17 cellular contexts compared by ENCODE assay signal in genomic region chr5:175810457-175810856, GRCh38.
DNase-seq lines count a peak whose midpoint lies in the region; ATAC-seq and TF ChIP-seq lines count a peak whose summit lies in the region.
"Had no signal": no experiment of that assay in that cellular context is flagged by ENCODE, and none has a peak within 500 bp of the region (broad histone marks: within the 10 kb centered on the region; RNA-seq: fewer than 3 reads in every experiment).

No MANE protein-coding gene starts in this region.

- no TSS peak for BruUV-seq in PC-3 (replicated peaks; lab: Mats Ljungman, UMichigan)

- peaks cover 18% of the 10 kb centered on the region for H3K4me1 Mint-ChIP-seq in GM23338

- H3K4me3 ChIP-seq in PC-3 (ENCODE audit: low read length) (no peak overlapping the region), spleen (no peak overlapping the region), GM23338 (no peak overlapping the region)
- H3K4me3 ChIP-seq: BLaER1 treated with 17β-estradiol and CSF1 and Interleukin-3, amounts not matched to agents 10 nM and 100 nM; K562 had no signal

- H3K27me3 ChIP-seq in PC-3 (ENCODE audit: low read length) (no peaks in the 10 kb centered on the region), spleen (replicated peaks in 1 of 7) (peaks cover 0 to 62% (median 0%) of the 10 kb centered on the region in 7 donors), GM23338 (ENCODE audit: insufficient read depth) (no peaks in the 10 kb centered on the region)
- H3K27me3 ChIP-seq: BLaER1 treated with 17β-estradiol and CSF1 and Interleukin-3, amounts not matched to agents 10 nM and 100 nM had no signal

- H4K20me1 ChIP-seq in PC-3 (ENCODE audit: low read length) (no peaks in the 10 kb centered on the region), GM23338 (replicated peaks; ENCODE audit: insufficient read depth) (no peaks in the 10 kb centered on the region; the same call in 1 of the 2 replicates)

- H3K9me2 ChIP-seq in PC-3 (replicated peaks; ENCODE audit: low read length) (no peaks in the 10 kb centered on the region), GM23338 (ENCODE audit: insufficient read depth) (no peaks in the 10 kb centered on the region)

- in situ Hi-C loops in G401 (cut with HindIII; ENCODE audit: low sequenced_read_pairs): no loop called here

- H3K4me1 ChIP-seq in PC-3 (ENCODE audit: insufficient read depth, low read length) (peaks cover 59% of the 10 kb centered on the region), spleen (no peaks in the 10 kb centered on the region), GM23338 (ENCODE audit: insufficient read depth) (peaks cover 2% of the 10 kb centered on the region; the same call in 1 of the 2 replicates)
- H3K4me1 ChIP-seq: BLaER1 treated with 17β-estradiol and CSF1 and Interleukin-3, amounts not matched to agents 10 nM and 100 nM had no signal

- no peak overlapping the region for H3K9ac ChIP-seq in PC-3 (ENCODE audit: low read length)
- H3K9ac ChIP-seq: BLaER1 treated with 17β-estradiol and CSF1 and Interleukin-3, amounts not matched to agents 10 nM and 100 nM had no signal

- H3F3A ChIP-seq in PC-3 (ENCODE audit: low read length, unreplicated experiment) (peaks cover 11% of the 10 kb centered on the region), GM23338 (replicated peaks; ENCODE audit: low read depth) (no peaks in the 10 kb centered on the region)

- no peak overlapping the region for H3K4me3 Mint-ChIP-seq in GM23338
- H3K4me3 Mint-ChIP-seq: CD8-positive, alpha-beta T cell; H9 had no signal

- ATAC-seq in PC-3: no peak
- no peak for ATAC-seq in GM23338
- ATAC-seq: CD8-positive, alpha-beta T cell; K562 had no signal

- H3K27ac Mint-ChIP-seq in GM23338: no peak overlapping the region
- H3K27ac Mint-ChIP-seq: CD8-positive, alpha-beta T cell had no signal

- peaks cover 9% of the 10 kb centered on the region for H3K27me3 Mint-ChIP-seq in GM23338 (ENCODE audit: insufficient read depth, low read depth, poor library complexity)

- H3K9me3 ChIP-seq in PC-3 (ENCODE audit: low read length) (no peaks in the 10 kb centered on the region), spleen (no peaks in the 10 kb centered on the region)
- H3K9me3 ChIP-seq: BLaER1 treated with 17β-estradiol and CSF1 and Interleukin-3, amounts not matched to agents 10 nM and 100 nM had no signal

- no peak for TF ChIP-seq CTCF in PC-3 (conservative IDR thresholded peaks at IDR 0.05; ENCODE audit: low read depth, low read length)
- TF ChIP-seq CTCF in spleen (IDR thresholded peaks at IDR 0.05 in 8 of 11, conservative IDR thresholded peaks at IDR 0.05 in 3 of 11): no peak
- no peak for TF ChIP-seq CTCF in GM23338 (conservative IDR thresholded peaks at IDR 0.05; ENCODE audit: low read depth in 2 of 2)

- WGBS in spleen, 5 donors: 65 to 77% (median 71%) methylated on average over 2 of the region's 2 CpGs

- CTCF ChIA-PET in PC-3 (lab: Charles Lee): interaction anchor here (1.4 kb wide), 1 partner anchor 80 kb away, joined by 4 read pairs; no protein-coding TSS in a partner anchor

- no peaks in the 10 kb centered on the region for H3K79me2 ChIP-seq in PC-3 (ENCODE audit: low read length)
- H3K79me2 ChIP-seq in GM23338 (replicated peaks; ENCODE audit: insufficient read depth): no peaks in the 10 kb centered on the region

- POLR2A ChIA-PET in PC-3 (lab: Charles Lee; ENCODE audit: unreplicated experiment): no interaction called here

- H3K9me3 Mint-ChIP-seq in GM23338: no peaks in the 10 kb centered on the region; the same call in 2 of the 3 replicates
- H3K9me3 Mint-ChIP-seq: CD8-positive, alpha-beta T cell; H9 had no signal

- TF ChIP-seq POLR2A in spleen (IDR thresholded peaks at IDR 0.05): no peak

- no peak overlapping the region for H2AFZ ChIP-seq in PC-3 (ENCODE audit: low read length)
- no peak overlapping the region for H2AFZ ChIP-seq in GM23338

- DNase-seq in G401 (ENCODE audit: low spot score) (peak; percentile 51), PC-3 (no peak), cerebellum (ENCODE audit: low spot score) (peak; percentile 37), spleen (peak; percentile 9), GM23338 (ENCODE audit: low spot score) (no peak), DMS 273 treated with DMSO at 0.1 percent for 48 hours (lab: John Stamatoyannopoulos, UW) (no peak), NCI-H2107 (lab: John Stamatoyannopoulos, UW) (no peak)
- DNase-seq: CD8-positive, alpha-beta T cell; DMS79; H9; NCI-H1105 treated with DMSO at 0.1 percent for 48 hours; NCI-H2227 treated with DMSO at 0.1 percent for 48 hours; NCI-H510A treated with DMSO at 0.1 percent for 48 hours; NCI-H774; RPMI8226 had no signal

- H3K4me2 ChIP-seq in PC-3 (ENCODE audit: low read length) (peak overlapping the region; percentile 44), GM23338 (no peak overlapping the region)
- H3K4me2 ChIP-seq: BLaER1 treated with 17β-estradiol and CSF1 and Interleukin-3, amounts not matched to agents 10 nM and 100 nM had no signal

- H3K27ac ChIP-seq in PC-3 (ENCODE audit: low read length): peak overlapping the region; percentile 59
- no peak overlapping the region for H3K27ac ChIP-seq in spleen
- H3K27ac ChIP-seq in GM23338 (ENCODE audit: low read depth): no peak overlapping the region
- H3K27ac ChIP-seq: BLaER1 treated with 17β-estradiol and CSF1 and Interleukin-3, amounts not matched to agents 10 nM and 100 nM had no signal

- no peaks in the 10 kb centered on the region for H3K36me3 Mint-ChIP-seq in GM23338 (ENCODE audit: low read depth)
- H3K36me3 Mint-ChIP-seq: CD8-positive, alpha-beta T cell had no signal

- intact Hi-C loops in PC-3 (cut with micrococcal nuclease) (loop anchor here (5.0 kb wide), 1 partner anchor 78 kb away; no protein-coding TSS in a partner anchor), spleen (cut with DNase I; ENCODE audit: low total_unique reads) (no loop called here)

- H3K36me3 ChIP-seq in PC-3 (ENCODE audit: low read depth, low read length) (no peaks in the 10 kb centered on the region), spleen (no peaks in the 10 kb centered on the region), GM23338 (ENCODE audit: insufficient read depth) (no peaks in the 10 kb centered on the region)
- H3K36me3 ChIP-seq: BLaER1 treated with 17β-estradiol and CSF1 and Interleukin-3, amounts not matched to agents 10 nM and 100 nM had no signal

TF ChIP-seq in GM23338, 12 proteins besides CTCF, POLR2A, EP300 and RAD21:
- TF ChIP-seq ETS1 (IDR thresholded peaks at IDR 0.05) (no peak), ZNF114 (CRISPR knock-in tag; IDR thresholded peaks at IDR 0.05) (no peak), JUNB (IDR thresholded peaks at IDR 0.05; ENCODE audit: unreplicated experiment) (no peak), EZH2 (IDR thresholded peaks at IDR 0.05; ENCODE audit: low read depth, unreplicated experiment) (no peak), ZNF331 (CRISPR knock-in tag; IDR thresholded peaks at IDR 0.05; ENCODE audit: low read depth) (no peak), POLR2AphosphoS5 (IDR thresholded peaks at IDR 0.05; ENCODE audit: low read depth) (no peak), NANOG (IDR thresholded peaks at IDR 0.05; ENCODE audit: borderline replicate concordance) (no peak)

Comparison
In these comparisons a context has a peak if more than half of its experiments do, and no peak if none do; other contexts are left out.
1. DNase-seq: peak in G401 (single experiment), cerebellum (single experiment) and spleen (single experiment); none in PC-3 (single experiment), GM23338 (single experiment), DMS 273 treated with DMSO at 0.1 percent for 48 hours (single experiment) and NCI-H2107 (single experiment).